ENCODE assay signal across 14 cellular contexts in the genomic region with DNA sequence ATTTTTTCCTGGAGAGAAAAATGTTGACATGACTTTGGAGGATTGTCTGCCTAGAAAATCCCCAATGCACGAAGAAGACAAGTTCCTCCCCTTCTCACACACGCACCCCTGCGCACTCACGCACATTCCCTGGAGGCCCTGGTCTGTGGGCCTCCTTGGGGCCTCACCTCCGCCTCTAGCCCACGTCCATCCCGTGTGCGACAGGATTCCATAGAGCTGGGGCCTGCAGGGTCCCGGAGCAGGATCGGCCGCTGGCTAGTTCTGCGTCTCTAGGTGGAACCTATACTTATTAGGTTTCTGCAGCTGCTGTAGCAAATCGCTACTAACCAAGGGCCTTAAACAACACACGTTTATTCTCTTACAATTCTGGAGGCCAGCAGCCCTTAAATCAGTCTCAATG.
"Had no signal": no experiment of that assay in that cellular context is flagged by ENCODE, and none has a peak within 500 bp of the region (broad histone marks: within the 10 kb centered on the region; RNA-seq: fewer than 3 reads in every experiment).

No MANE protein-coding gene starts in this region.

- H3K27ac ChIP-seq: neutrophil had no signal

- H3K4me2 ChIP-seq: smooth muscle cell had no signal

- H3K27me3 ChIP-seq: esophagus muscularis mucosa, neutrophil, testis, uterus had no signal

- H3K27ac Mint-ChIP-seq: activated CD4-positive, alpha-beta memory T cell treated with anti-CD3 and anti-CD28 coated beads, Interleukin-2, amount 10 ng/mL, durations not matched to agents 7 days and 5 days; activated T-cell treated with anti-CD3 and anti-CD28 coated beads, Interleukin-2, amount 50 U/mL, for 24 hours; stimulated activated naive CD8-positive, alpha-beta T cell treated with anti-CD3 and anti-CD28 coated beads, Interleukin-15, amount 100 ng/mL, for 72 hours had no signal

- H3K4me3 Mint-ChIP-seq: activated CD4-positive, alpha-beta memory T cell treated with anti-CD3 and anti-CD28 coated beads, Interleukin-2, amount 10 ng/mL, durations not matched to agents 7 days and 5 days; activated T-cell treated with anti-CD3 and anti-CD28 coated beads, Interleukin-2, amount 50 U/mL, for 24 hours; stimulated activated naive CD8-positive, alpha-beta T cell treated with anti-CD3 and anti-CD28 coated beads, Interleukin-15, amount 100 ng/mL, for 72 hours had no signal

- DNase-seq: activated CD4-positive, alpha-beta memory T cell treated with anti-CD3 and anti-CD28 coated beads, Interleukin-2, amount 10 ng/mL, durations not matched to agents 7 days and 5 days; activated CD4-positive, alpha-beta T cell treated with anti-CD3 and anti-CD28 coated beads for 4 hours; activated naive CD4-positive, alpha-beta T cell treated with anti-CD3 and anti-CD28 coated beads, Interleukin-2, amount 50 U/mL, for 16 hours; activated T-cell treated with anti-CD3 and anti-CD28 coated beads, Interleukin-2, amount 50 U/mL, for 24 hours; kidney glomerular epithelial cell; mesendoderm; retina; stimulated activated naive CD8-positive, alpha-beta T cell treated with anti-CD3 and anti-CD28 coated beads, Interleukin-15, amount 100 ng/mL, for 72 hours; T-helper 2 cell; testis; uterus had no signal

- H3K4me3 ChIP-seq: esophagus muscularis mucosa, smooth muscle cell, testis, uterus had no signal

- H3K9me3 ChIP-seq: esophagus muscularis mucosa, neutrophil, testis, uterus had no signal

- H3K36me3 ChIP-seq: esophagus muscularis mucosa, neutrophil, uterus had no signal

- H3K27me3 Mint-ChIP-seq: activated CD4-positive, alpha-beta memory T cell treated with anti-CD3 and anti-CD28 coated beads, Interleukin-2, amount 10 ng/mL, durations not matched to agents 7 days and 5 days; activated T-cell treated with anti-CD3 and anti-CD28 coated beads, Interleukin-2, amount 50 U/mL, for 24 hours; stimulated activated naive CD8-positive, alpha-beta T cell treated with anti-CD3 and anti-CD28 coated beads, Interleukin-15, amount 100 ng/mL, for 72 hours had no signal
